12 cellular contexts compared by ENCODE assay signal in the genomic region with DNA sequence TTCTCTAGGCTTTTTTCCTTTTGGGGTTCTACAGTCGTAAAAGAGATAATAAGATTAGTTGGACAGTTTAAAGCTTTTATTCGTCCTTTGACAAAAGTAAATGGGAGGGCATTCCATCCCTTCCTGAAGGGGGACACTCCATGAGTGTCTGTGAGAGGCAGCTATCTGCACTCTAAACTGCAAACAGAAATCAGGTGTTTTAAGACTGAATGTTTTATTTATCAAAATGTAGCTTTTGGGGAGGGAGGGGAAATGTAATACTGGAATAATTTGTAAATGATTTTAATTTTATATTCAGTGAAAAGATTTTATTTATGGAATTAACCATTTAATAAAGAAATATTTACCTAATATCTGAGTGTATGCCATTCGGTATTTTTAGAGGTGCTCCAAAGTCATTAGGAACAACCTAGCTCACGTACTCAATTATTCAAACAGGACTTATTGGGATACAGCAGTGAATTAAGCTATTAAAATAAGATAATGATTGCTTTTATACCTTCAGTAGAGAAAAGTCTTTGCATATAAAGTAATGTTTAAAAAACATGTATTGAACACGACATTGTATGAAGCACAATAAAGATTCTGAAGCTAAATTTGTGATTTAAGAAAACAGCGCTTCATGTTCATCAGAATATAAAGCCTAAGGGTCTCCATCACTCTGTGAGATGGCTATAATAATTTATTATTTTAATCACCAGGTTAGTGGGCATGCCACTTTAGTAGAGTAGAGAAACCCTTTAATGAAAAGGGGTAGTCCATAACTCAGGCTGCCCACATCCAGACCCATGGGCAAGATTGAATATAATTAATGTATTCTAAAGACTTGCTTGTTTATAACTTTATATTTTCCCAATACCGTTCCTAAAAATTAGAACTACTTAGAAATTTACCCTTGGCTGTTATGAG. TPM values are rescaled to one million over a fixed set of nuclear protein-coding genes. Genes with fewer than 3 reads are reported as not detected.
DNase-seq lines count a peak whose midpoint lies in the region; ATAC-seq, FAIRE-seq and TF ChIP-seq lines count a peak whose summit lies in the region.
"Had no signal": no experiment of that assay in that cellular context is flagged by ENCODE, and none has a peak within 500 bp of the region (broad histone marks: within the 10 kb centered on the region; RNA-seq: fewer than 3 reads in every experiment).

No MANE protein-coding gene starts in this region.

- DNase-seq in WTC11 (ENCODE audit: low spot score) (no peak), hepatocyte (ENCODE audit: low spot score) (no peak), sigmoid colon (no peak)
- DNase-seq in CD4-positive, alpha-beta memory T cell: no peak
- no peak for DNase-seq in activated CD8-positive, alpha-beta memory T cell treated with anti-CD3 and anti-CD28 coated beads, Interleukin-2, amount 50 U/mL, for 48 hours
- no peak for DNase-seq in T-helper 2 cell treated with Interferon-gamma antibody and Interleukin-4, amounts not matched to agents 5 μg/mL and 100 μg/mL, for 36 hours (ENCODE audit: low spot score)
- DNase-seq: stimulated activated CD4-positive, alpha-beta T cell treated with anti-CD3 and anti-CD28 coated beads, Interleukin-2, amount 100 ng/mL, for 48 hours had no signal

- H3K9me2 ChIP-seq in hepatocyte (replicated peaks; ENCODE audit: insufficient read depth): no peaks in the 10 kb centered on the region

- intact Hi-C loops in sigmoid colon (cut with DNase I): loop anchor here (2.0 to 5.0 kb wide), 2 partner anchors 86 to 107 kb away; no protein-coding TSS in a partner anchor
- intact Hi-C loops in CD4-positive, alpha-beta memory T cell (cut with micrococcal nuclease): no loop called here

- 77% methylated on average over 7 of the region's 7 CpGs for WGBS in hepatocyte (ENCODE audit: low lambda C conversion rate, missing lambda C conversion rate)
- 87 to 88% methylated on average over 7 of the region's 7 CpGs for WGBS in sigmoid colon, 2 donors

- H4K20me1 ChIP-seq in hepatocyte (ENCODE audit: insufficient read depth, poor library complexity, severe bottlenecking): no peaks in the 10 kb centered on the region

- no peak for TF ChIP-seq POLR2A in sigmoid colon (IDR thresholded peaks at IDR 0.05)

- H3K79me2 ChIP-seq in hepatocyte: peaks cover 10% of the 10 kb centered on the region

- no peak for TF ChIP-seq EP300 in sigmoid colon (IDR thresholded peaks at IDR 0.05)

- no peak overlapping the region for H2AFZ ChIP-seq in hepatocyte

- no peaks in the 10 kb centered on the region for H3K36me3 ChIP-seq in hepatocyte (replicated peaks; ENCODE audit: insufficient read depth, low read depth)
- peaks cover 0 to 16% (median 2%) of the 10 kb centered on the region in 4 donors for H3K36me3 ChIP-seq in sigmoid colon
- no peaks in the 10 kb centered on the region for H3K36me3 ChIP-seq in CD4-positive, alpha-beta memory T cell (ENCODE audit: insufficient read depth, low read length)

- TF ChIP-seq CTCF in WTC11 (IDR thresholded peaks at IDR 0.05): no peak
- TF ChIP-seq CTCF in hepatocyte (IDR thresholded peaks at IDR 0.05; ENCODE audit: poor library complexity): no peak
- TF ChIP-seq CTCF in sigmoid colon (IDR thresholded peaks at IDR 0.05): no peak

- H3K9me3 ChIP-seq in hepatocyte (ENCODE audit: low read depth): no peaks in the 10 kb centered on the region
- no peaks in the 10 kb centered on the region for H3K9me3 ChIP-seq in sigmoid colon
- no peaks in the 10 kb centered on the region for H3K9me3 ChIP-seq in CD4-positive, alpha-beta memory T cell (ENCODE audit: control insufficient read depth in 1 of 2, low read length in 2 of 2)

- H3K4me3 ChIP-seq in hepatocyte (no peak overlapping the region), sigmoid colon (peak overlapping the region in 3 of 4 donors; percentile 61 to 87 (median 74))
- no peak overlapping the region for H3K4me3 ChIP-seq in CD4-positive, alpha-beta memory T cell (ENCODE audit: low read length in 2 of 2)

- H3K4me3 Mint-ChIP-seq in WTC11: peak overlapping the region; percentile 96
- no peak overlapping the region for H3K4me3 Mint-ChIP-seq in CD4-positive, alpha-beta memory T cell
- no peak overlapping the region for H3K4me3 Mint-ChIP-seq in stimulated activated memory B cell treated with anti-CD40 and anti-IgM and Interleukin-4, amounts not matched to agents 10 μg/mL and 1 μg/mL and 100 μg/mL, for 72 hours
- H3K4me3 Mint-ChIP-seq in T-helper 2 cell treated with Interferon-gamma antibody and Interleukin-4, amounts not matched to agents 5 μg/mL and 100 μg/mL, for 36 hours: no peak overlapping the region
- H3K4me3 Mint-ChIP-seq: memory B cell had no signal

- H3K4me1 ChIP-seq in hepatocyte (ENCODE audit: insufficient read depth): peaks cover 14% of the 10 kb centered on the region
- peaks cover 0 to 62% (median 50%) of the 10 kb centered on the region in 4 donors for H3K4me1 ChIP-seq in sigmoid colon
- peaks cover 6% of the 10 kb centered on the region for H3K4me1 ChIP-seq in CD4-positive, alpha-beta memory T cell (ENCODE audit: insufficient read depth, low read length)

- H3K27ac Mint-ChIP-seq in WTC11: peak overlapping the region; percentile 100
- H3K27ac Mint-ChIP-seq in CD4-positive, alpha-beta memory T cell: no peak overlapping the region
- no peak overlapping the region for H3K27ac Mint-ChIP-seq in stimulated activated memory B cell treated with anti-CD40 and anti-IgM and Interleukin-4, amounts not matched to agents 10 μg/mL and 1 μg/mL and 100 μg/mL, for 72 hours
- no peak overlapping the region for H3K27ac Mint-ChIP-seq in T-helper 2 cell treated with Interferon-gamma antibody and Interleukin-4, amounts not matched to agents 5 μg/mL and 100 μg/mL, for 36 hours
- H3K27ac Mint-ChIP-seq: activated T-helper 2 cell treated with anti-CD3 and anti-CD28 coated beads, Interferon-gamma antibody, Interleukin-2, Interleukin-4, amounts not matched to agents 10 μg/mL and 5 μg/mL and 100 μg/mL, durations not matched to agents 14 hours and 24 hours and 36 hours; memory B cell had no signal

- POLR2A ChIA-PET in WTC11 (lab: Charles Lee): interaction anchor here (0.8 to 8.2 kb wide), 7 partner anchors 16 to 307 kb away, joined by 3 to 67 read pairs (median 3); a partner anchor contains a TSS
- POLR2A ChIA-PET in CD4-positive, alpha-beta memory T cell (lab: Charles Lee; ENCODE audit: partially characterized antibody): no interaction called here

- H3K27me3 Mint-ChIP-seq in WTC11 (ENCODE audit: low read depth): peaks cover 13% of the 10 kb centered on the region
- peaks cover 40% of the 10 kb centered on the region in 2 donors for H3K27me3 Mint-ChIP-seq in CD4-positive, alpha-beta memory T cell
- H3K27me3 Mint-ChIP-seq in stimulated activated memory B cell treated with anti-CD40 and anti-IgM and Interleukin-4, amounts not matched to agents 10 μg/mL and 1 μg/mL and 100 μg/mL, for 72 hours: peaks cover 58% of the 10 kb centered on the region
- H3K27me3 Mint-ChIP-seq in T-helper 2 cell treated with Interferon-gamma antibody and Interleukin-4, amounts not matched to agents 5 μg/mL and 100 μg/mL, for 36 hours (ENCODE audit: low read depth): peaks cover 52% of the 10 kb centered on the region

- peaks cover 32% of the 10 kb centered on the region for H3K36me3 Mint-ChIP-seq in WTC11
- H3K36me3 Mint-ChIP-seq in CD4-positive, alpha-beta memory T cell: peaks cover 0 to 5% of the 10 kb centered on the region in 2 donors
- no peaks in the 10 kb centered on the region for H3K36me3 Mint-ChIP-seq in stimulated activated memory B cell treated with anti-CD40 and anti-IgM and Interleukin-4, amounts not matched to agents 10 μg/mL and 1 μg/mL and 100 μg/mL, for 72 hours
- H3K36me3 Mint-ChIP-seq in T-helper 2 cell treated with Interferon-gamma antibody and Interleukin-4, amounts not matched to agents 5 μg/mL and 100 μg/mL, for 36 hours (ENCODE audit: low read depth): no peaks in the 10 kb centered on the region

- peak; percentile 46 for FAIRE-seq in G401.6 (lab: Jason Lieb, UNC)
- FAIRE-seq: endometrium had no signal

- peaks cover 11% of the 10 kb centered on the region for H3K9me3 Mint-ChIP-seq in WTC11
- peaks cover 0 to 13% (median 3%) of the 10 kb centered on the region in 8 donors for H3K9me3 Mint-ChIP-seq in CD4-positive, alpha-beta memory T cell
- no peaks in the 10 kb centered on the region for H3K9me3 Mint-ChIP-seq in stimulated activated memory B cell treated with anti-CD40 and anti-IgM and Interleukin-4, amounts not matched to agents 10 μg/mL and 1 μg/mL and 100 μg/mL, for 72 hours
- no peaks in the 10 kb centered on the region for H3K9me3 Mint-ChIP-seq in T-helper 2 cell treated with Interferon-gamma antibody and Interleukin-4, amounts not matched to agents 5 μg/mL and 100 μg/mL, for 36 hours
- H3K9me3 Mint-ChIP-seq: memory B cell had no signal

- no peak for ATAC-seq in WTC11
- ATAC-seq in stimulated activated memory B cell treated with anti-CD40 and anti-IgM and Interleukin-4, amounts not matched to agents 10 μg/mL and 1 μg/mL and 100 μg/mL, for 72 hours: no peak

- peaks cover 6% of the 10 kb centered on the region for H3K27me3 ChIP-seq in hepatocyte
- no peaks in the 10 kb centered on the region for H3K27me3 ChIP-seq in sigmoid colon
- H3K27me3 ChIP-seq in CD4-positive, alpha-beta memory T cell (ENCODE audit: insufficient read depth, low read length): peaks cover 10% of the 10 kb centered on the region

- CTCF ChIA-PET in WTC11 (lab: Charles Lee): interaction anchor here (0.7 to 4.8 kb wide), 10 partner anchors 14 to 275 kb away, joined by 3 to 35 read pairs (median 3); no protein-coding TSS in a partner anchor
- CTCF ChIA-PET in CD4-positive, alpha-beta memory T cell (lab: Charles Lee; ENCODE audit: partially characterized antibody): no interaction called here

- H3K4me1 Mint-ChIP-seq in WTC11: peaks cover 65% of the 10 kb centered on the region
- H3K4me1 Mint-ChIP-seq in CD4-positive, alpha-beta memory T cell: peaks cover 10 to 23% (median 14%) of the 10 kb centered on the region in 4 donors
- H3K4me1 Mint-ChIP-seq in stimulated activated memory B cell treated with anti-CD40 and anti-IgM and Interleukin-4, amounts not matched to agents 10 μg/mL and 1 μg/mL and 100 μg/mL, for 72 hours: peaks cover 24% of the 10 kb centered on the region
- H3K4me1 Mint-ChIP-seq in T-helper 2 cell treated with Interferon-gamma antibody and Interleukin-4, amounts not matched to agents 5 μg/mL and 100 μg/mL, for 36 hours (ENCODE audit: low read depth): peaks cover 6% of the 10 kb centered on the region

- peak overlapping the region; percentile 96 for H3K27ac ChIP-seq in hepatocyte
- H3K27ac ChIP-seq in sigmoid colon: peak overlapping the region; percentile 96 to 99 (median 98)
- no peak overlapping the region for H3K27ac ChIP-seq in CD4-positive, alpha-beta memory T cell (ENCODE audit: low read depth, low read length)

- peak overlapping the region; percentile 83 for H3K4me2 ChIP-seq in hepatocyte

TF ChIP-seq in WTC11, 78 proteins besides CTCF, POLR2A, EP300 and RAD21 (continues in another document):
- TF ChIP-seq NR3C1 (CRISPR knock-in tag; conservative IDR thresholded peaks at IDR 0.05; ENCODE audit: low read depth): no peak

RNA-seq across cellular contexts. Expression of a gene that starts 3.0 kb away (rescaled TPM):
- total RNA-seq in WTC11 (2021) (64.1 to 91.0 TPM (median 89.9 TPM) in 3 replicates), hepatocyte (58.6 and 84.1 TPM in 2 replicates), sigmoid colon (100 to 1,000 TPM in 2 of 4 donors, 10 to 100 TPM in 2; 28.2 to 150 (median 104) TPM)
- polyA plus RNA-seq in hepatocyte (364 and 380 TPM in 2 replicates), sigmoid colon (10 to 100 TPM in 2 of 3 donors, 1 to 10 TPM in 1; 3.9 to 79.5 (median 22.8) TPM)
- not detected for total RNA-seq in CD4-positive, alpha-beta memory T cell
- polyA plus RNA-seq in CD4-positive, alpha-beta memory T cell: not detected

Comparison
In these comparisons a context has a peak if more than half of its experiments do, and no peak if none do; other contexts are left out.
1. H3K4me3 ChIP-seq: peak in sigmoid colon (3 of 4); none in hepatocyte (single experiment) and CD4-positive, alpha-beta memory T cell (0 of 2).
2. RNA of a gene that starts 3.0 kb away (total RNA-seq): 28.2 to 150 TPM in sigmoid colon, 58.6 to 84.1 TPM in hepatocyte and 64.1 to 91.0 TPM in WTC11; not detected in CD4-positive, alpha-beta memory T cell; every median in the first group is over 10 times any median in the second.